8 cellular contexts compared by ENCODE assay signal in genomic region chr11:43358670-43359431, GRCh38. TPM values are rescaled to one million over a fixed set of nuclear protein-coding genes. Genes with fewer than 3 reads are reported as not detected.
DNase-seq lines count a peak whose midpoint lies in the region; ATAC-seq and TF ChIP-seq lines count a peak whose summit lies in the region.

Gene TTC17 (plus strand): TSS chr11:43358920. CDS start chr11:43358955, 35 bp downstream.

- no peak for TF ChIP-seq CTCF in Panc1 (IDR thresholded peaks at IDR 0.05)

- H3K9me3 ChIP-seq in Panc1 (ENCODE audit: control insufficient read depth, insufficient read depth, low read depth, low read length), result no peaks in the 10 kb centered on the region
- H3K9me3 ChIP-seq in muscle layer of colon (ENCODE audit: low read length), result no peaks in the 10 kb centered on the region

- peak; percentile 93 for DNase-seq in DMS153 treated with DMSO at 0.1 percent for 48 hours (lab: John Stamatoyannopoulos, UW; ENCODE audit: unreplicated experiment)
- DNase-seq in KBM-7, result peak; percentile 92
- DNase-seq in Panc1 (ENCODE audit: low read depth, low spot score), result no peak
- peak; percentile 89 for DNase-seq in activated T-cell treated with anti-CD3 and anti-CD28 coated beads, Interleukin-2, amount 50 U/mL, for 4 hours
- peak; percentile 89 for DNase-seq in stimulated activated CD8-positive, alpha-beta memory T cell treated with anti-CD3 and anti-CD28 coated beads, Interleukin-7, amount 100 ng/mL, for 24 hours (ENCODE audit: low read depth)

- no peaks in the 10 kb centered on the region; the same call in none of the 2 replicates for H3K36me3 ChIP-seq in Panc1 (ENCODE audit: control insufficient read depth, insufficient read depth, low read length)
- no peaks in the 10 kb centered on the region for H3K36me3 ChIP-seq in muscle layer of colon (ENCODE audit: insufficient read depth, low read length)

- H3K4me3 Mint-ChIP-seq in activated T-cell treated with anti-CD3 and anti-CD28 coated beads, Interleukin-2, amount 50 U/mL, for 4 hours, result peak within 1 kb of the TSS; percentile 95

- peak within 1 kb of the TSS; percentile 80 to 100 for H3K4me3 ChIP-seq in Panc1 (ENCODE audit: low read depth in 2 of 2, low read length in 2 of 2)
- H3K4me3 ChIP-seq in muscle layer of colon (ENCODE audit: low read depth in 1 of 2, low read length in 2 of 2), result peak within 1 kb of the TSS; percentile 84 to 97

- H3K27ac ChIP-seq in Panc1 (ENCODE audit: low read length), result peak within 1 kb of the TSS; percentile 98
- H3K27ac ChIP-seq in muscle layer of colon (ENCODE audit: low read depth, low read length), result peak within 1 kb of the TSS; percentile 77

- peaks cover 19% of the 10 kb centered on the region for H3K4me1 ChIP-seq in Panc1 (ENCODE audit: control insufficient read depth, insufficient read depth, low read length)
- peaks cover 20% of the 10 kb centered on the region for H3K4me1 ChIP-seq in muscle layer of colon (ENCODE audit: insufficient read depth, low read length)

- H3K9ac ChIP-seq in muscle layer of colon (ENCODE audit: low read length), result peak within 1 kb of the TSS; percentile 81

- ATAC-seq in GM21717 (IDR thresholded peaks at IDR 0.05; ENCODE audit: unreplicated experiment) (peak; percentile 95), Panc1 (peak; percentile 99), esophagus mucosa (peak; percentile 99)
- peak; percentile 96 to 97 for ATAC-seq in activated T-cell treated with anti-CD3 and anti-CD28 coated beads, Interleukin-2, amount 50 U/mL, for 4 hours

- intact Hi-C loops in Panc1 (cut with micrococcal nuclease; ENCODE audit: unreplicated experiment), result no loop called here

- in situ Hi-C loops in KBM-7 (cut with MboI; ENCODE audit: low pct_unique_long_range_greater_than_20kb, low sequenced_read_pairs) (no loop called here), Panc1 (cut with HindIII; ENCODE audit: low pct_unique_long_range_greater_than_20kb, low sequenced_read_pairs) (no loop called here)

- POLR2A ChIA-PET in Panc1 (lab: Charles Lee), result interaction anchor here (0.6 to 0.9 kb wide), 7 partner anchors 13 to 761 kb away, joined by 3 to 14 read pairs (median 4); no protein-coding TSS in a partner anchor

- CTCF ChIA-PET in Panc1 (lab: Charles Lee), result interaction anchor here (0.5 to 1.5 kb wide), 3 partner anchors 47 to 525 kb away, joined by 3 to 5 read pairs (median 4); partner anchors contain the start of gene API5

- H3K36me3 Mint-ChIP-seq in activated T-cell treated with anti-CD3 and anti-CD28 coated beads, Interleukin-2, amount 50 U/mL, for 4 hours (ENCODE audit: insufficient read depth), result peaks cover 8% of the 10 kb centered on the region

- peaks cover 45% of the 10 kb centered on the region for H3K4me1 Mint-ChIP-seq in activated T-cell treated with anti-CD3 and anti-CD28 coated beads, Interleukin-2, amount 50 U/mL, for 4 hours (ENCODE audit: low read depth)

- H3K9me3 Mint-ChIP-seq in activated T-cell treated with anti-CD3 and anti-CD28 coated beads, Interleukin-2, amount 50 U/mL, for 4 hours, result no peaks in the 10 kb centered on the region

- no TSS peak for BruUV-seq in Panc1 (replicated peaks; lab: Mats Ljungman, UMichigan)

- H3K27me3 ChIP-seq in Panc1 (ENCODE audit: control insufficient read depth, insufficient read depth, low read length) (no peaks in the 10 kb centered on the region), muscle layer of colon (ENCODE audit: control insufficient read depth in 1 of 2, insufficient read depth in 2 of 2, low read length in 2 of 2) (no peaks in the 10 kb centered on the region)

- no peaks in the 10 kb centered on the region for H3K27me3 Mint-ChIP-seq in activated T-cell treated with anti-CD3 and anti-CD28 coated beads, Interleukin-2, amount 50 U/mL, for 4 hours (ENCODE audit: low read depth)

RNA-seq across cellular contexts. Expression of gene TTC17, which starts in this region (rescaled TPM):
- total RNA-seq in Panc1 (2021; ENCODE audit: unreplicated experiment) (54.2 TPM), esophagus mucosa (36.0 TPM)
- 35.9 TPM for polyA plus RNA-seq in Panc1 (2012; ENCODE audit: insufficient read length)
- 10 to 100 TPM; 35.1 to 40.6 (median 37.8) TPM for total RNA-seq in activated T-cell treated with anti-CD3 and anti-CD28 coated beads, Interleukin-2, amount 50 U/mL, for 4 hours
